ENCODE assay signal across 23 cellular contexts in genomic region chr1:198316681-198317080, GRCh38.
DNase-seq lines count a peak whose midpoint lies in the region; ATAC-seq, FAIRE-seq and TF ChIP-seq lines count a peak whose summit lies in the region.
"Had no signal": no experiment of that assay in that cellular context is flagged by ENCODE, and none has a peak within 500 bp of the region (broad histone marks: within the 10 kb centered on the region; RNA-seq: fewer than 3 reads in every experiment).

No MANE protein-coding gene starts in this region.

- no peaks in the 10 kb centered on the region for H3K9me3 Mint-ChIP-seq in astrocyte (ENCODE audit: unreplicated experiment)
- H3K9me3 Mint-ChIP-seq: CD4-positive, alpha-beta T cell had no signal

- H3K36me3 Mint-ChIP-seq in astrocyte (ENCODE audit: low read depth, unreplicated experiment): peaks cover 6% of the 10 kb centered on the region

- DNase-seq in COLO829 (ENCODE audit: low spot score) (peak; percentile 42), astrocyte (ENCODE audit: low read depth) (peak; percentile 9), lung microvascular endothelial cell (ENCODE audit: low read depth in 2 of 2) (peak; percentile 18 to 23), putamen (ENCODE audit: low spot score) (peak; percentile 7), A673 (ENCODE audit: low spot score) (no peak), hepatic stellate cell (ENCODE audit: low spot score) (no peak)
- DNase-seq: CD4-positive, alpha-beta T cell; DND-41; KBM-7; MM.1S; NCI-H1092; NCI-H1436 treated with DMSO at 0.1 percent for 48 hours; NCI-H1930; PC-9; RPMI8226; SHP77 had no signal

- H3K4me3 ChIP-seq in astrocyte (ENCODE audit: insufficient read depth, low read depth, low read length): no peak overlapping the region
- H3K4me3 ChIP-seq in A673 (ENCODE audit: low read depth, low read length, poor library complexity, severe bottlenecking): no peak overlapping the region
- H3K4me3 ChIP-seq: A549, GM23338, HAP-1, PC-9, SK-N-MC had no signal

- BruUV-seq in A673 (replicated peaks; lab: Mats Ljungman, UMichigan): no TSS peak

- H3K27ac ChIP-seq in astrocyte (ENCODE audit: low read depth, low read length): no peak overlapping the region
- no peak overlapping the region for H3K27ac ChIP-seq in A673 (ENCODE audit: low read depth, low read length, poor library complexity, severe bottlenecking)
- H3K27ac ChIP-seq: A549, PC-9, SK-N-MC had no signal

- peaks cover 5% of the 10 kb centered on the region for H3K4me1 Mint-ChIP-seq in astrocyte (ENCODE audit: low read depth, unreplicated experiment)

- H3K9me3 ChIP-seq in astrocyte (ENCODE audit: insufficient read depth, low read depth, low read length) (no peaks in the 10 kb centered on the region), A673 (ENCODE audit: low read depth, low read length, poor library complexity, severe bottlenecking) (no peaks in the 10 kb centered on the region)
- H3K9me3 ChIP-seq: A549, HAP-1 had no signal

- POLR2A ChIA-PET in A673 (lab: Charles Lee; ENCODE audit: low non-redundant PET): no interaction called here

- ATAC-seq in GM18517 (IDR thresholded peaks at IDR 0.05; ENCODE audit: unreplicated experiment): no peak
- ATAC-seq: A549, GM23338, HepG2 had no signal

- no peak overlapping the region for H3K27ac Mint-ChIP-seq in astrocyte (ENCODE audit: unreplicated experiment)
- H3K27ac Mint-ChIP-seq: CD4-positive, alpha-beta T cell; GM23338 had no signal

- H3K4me3 Mint-ChIP-seq in astrocyte (ENCODE audit: unreplicated experiment): no peak overlapping the region
- H3K4me3 Mint-ChIP-seq: CD4-positive, alpha-beta T cell; GM23338 had no signal

- peaks cover 13% of the 10 kb centered on the region for H3K79me2 ChIP-seq in astrocyte (ENCODE audit: insufficient read depth, low read length)

- H3K4me1 ChIP-seq in astrocyte (ENCODE audit: insufficient read depth, low read length) (no peaks in the 10 kb centered on the region), A673 (ENCODE audit: insufficient read depth, low read length, poor library complexity, severe bottlenecking) (no peaks in the 10 kb centered on the region)
- H3K4me1 ChIP-seq: A549 had no signal

- CTCF ChIA-PET in A673 (lab: Charles Lee): no interaction called here

- FAIRE-seq in astrocyte (lab: Jason Lieb, UNC): no peak
- FAIRE-seq: A549, GM12891, HepG2 had no signal

- H3K9ac ChIP-seq in astrocyte (ENCODE audit: low read length): no peak overlapping the region

- no peaks in the 10 kb centered on the region for H3K27me3 Mint-ChIP-seq in astrocyte (ENCODE audit: low read depth, unreplicated experiment)
- H3K27me3 Mint-ChIP-seq: CD4-positive, alpha-beta T cell had no signal

- H3K4me2 ChIP-seq in astrocyte (ENCODE audit: low read length): no peak overlapping the region
- H3K4me2 ChIP-seq: A549, PC-9 had no signal

- H2AFZ ChIP-seq in astrocyte (ENCODE audit: low read depth, low read length): no peak overlapping the region
- H2AFZ ChIP-seq: GM23338, PC-9 had no signal

- TF ChIP-seq CTCF in astrocyte (IDR thresholded peaks at IDR 0.05; ENCODE audit: insufficient read depth, low read depth, low read length) (no peak), A673 (conservative IDR thresholded peaks at IDR 0.05; ENCODE audit: low read depth, low read length) (no peak)

- intact Hi-C loops in A673 (cut with micrococcal nuclease; ENCODE audit: unreplicated experiment): no loop called here

- H3K27me3 ChIP-seq in astrocyte (ENCODE audit: insufficient read depth, low read length): no peaks in the 10 kb centered on the region
- H3K27me3 ChIP-seq in A673 (replicated peaks; ENCODE audit: insufficient read depth, low read depth, low read length, poor library complexity): no peaks in the 10 kb centered on the region

- peaks cover 24% of the 10 kb centered on the region for H3K36me3 ChIP-seq in astrocyte (ENCODE audit: insufficient read depth, low read length)
- H3K36me3 ChIP-seq in A673 (ENCODE audit: insufficient read depth, low read length, poor library complexity, severe bottlenecking): no peaks in the 10 kb centered on the region
- H3K36me3 ChIP-seq: HAP-1 had no signal

- no peaks in the 10 kb centered on the region for H4K20me1 ChIP-seq in astrocyte (ENCODE audit: insufficient read depth, low read length)

Comparison
In these comparisons a context has a peak if more than half of its experiments do, and no peak if none do; other contexts are left out.
1. DNase-seq: peak in COLO829 (single experiment), astrocyte (single experiment), lung microvascular endothelial cell (2 of 2) and putamen (single experiment); none in A673 (single experiment) and hepatic stellate cell (single experiment).